Comparison of ENCODE assay signal across 11 cellular contexts in genomic region chr5:171308453-171309275, GRCh38. TPM values are rescaled to one million over a fixed set of nuclear protein-coding genes. Genes with fewer than 3 reads are reported as not detected.
DNase-seq lines count a peak whose midpoint lies in the region; ATAC-seq, FAIRE-seq and TF ChIP-seq lines count a peak whose summit lies in the region.
"Had no signal": no experiment of that assay in that cellular context is flagged by ENCODE, and none has a peak within 500 bp of the region (broad histone marks: within the 10 kb centered on the region; RNA-seq: fewer than 3 reads in every experiment).

TLX3 (plus strand) TSS chr5:171309248; CDS start chr5:171309366, 118 bp downstream.

- H2BK12ac ChIP-seq in mesenchymal stem cell (ENCODE audit: low read length in 2 of 2), result no peak within 1 kb of the TSS

- H3K27me3 Mint-ChIP-seq in astrocyte (ENCODE audit: low read depth, unreplicated experiment), result peaks cover 70% of the 10 kb centered on the region
- peaks cover 50% of the 10 kb centered on the region for H3K27me3 Mint-ChIP-seq in CD8-positive, alpha-beta T cell (ENCODE audit: low read depth)

- no peak within 1 kb of the TSS for H3K4ac ChIP-seq in IMR-90 (ENCODE audit: low read depth, low read length)
- no peak within 1 kb of the TSS for H3K4ac ChIP-seq in mesenchymal stem cell (ENCODE audit: low read depth in 1 of 2, low read length in 2 of 2)

- H3K4me1 Mint-ChIP-seq in astrocyte (ENCODE audit: low read depth, unreplicated experiment), result peaks cover 4% of the 10 kb centered on the region
- H3K4me1 Mint-ChIP-seq in CD8-positive, alpha-beta T cell (ENCODE audit: low read depth), result peaks cover 22% of the 10 kb centered on the region

- H2BK20ac ChIP-seq in IMR-90 (ENCODE audit: low read depth, low read length), result no peak within 1 kb of the TSS

- no peak within 1 kb of the TSS for H2BK15ac ChIP-seq in IMR-90 (ENCODE audit: low read depth, low read length)
- H2BK15ac ChIP-seq in mesenchymal stem cell (ENCODE audit: low read depth, poor library complexity, severe bottlenecking), result no peak within 1 kb of the TSS

- WGBS in IMR-90 (ENCODE audit: extremely low coverage in 2 of 2, insufficient read length in 1 of 2), 2 experiments, result 3% methylated on average over 29 of the region's 73 CpGs; no CpG with 5 or more reads in 1 of the 2 experiments
- 5% methylated on average over 56 of the region's 73 CpGs for WGBS in mesenchymal stem cell
- WGBS in HepG2 (ENCODE audit: low lambda C conversion rate), result 71% methylated on average over 38 of the region's 73 CpGs

- BruUV-seq in IMR-90 (replicated peaks; lab: Mats Ljungman, UMichigan), result no TSS peak
- BruUV-seq in HepG2 (replicated peaks; lab: Mats Ljungman, UMichigan), result no TSS peak

- H4K8ac ChIP-seq in IMR-90 (ENCODE audit: low read depth in 2 of 2, low read length in 2 of 2), result no peak within 1 kb of the TSS
- H4K8ac ChIP-seq in mesenchymal stem cell (ENCODE audit: low read length), result no peak within 1 kb of the TSS

- TF ChIP-seq RAD21 in IMR-90 (IDR thresholded peaks at IDR 0.05; ENCODE audit: low read length), result no peak
- no peak for TF ChIP-seq RAD21 in HepG2 (CRISPR knock-in tag; IDR thresholded peaks at IDR 0.05)

- H3K27ac Mint-ChIP-seq in astrocyte (ENCODE audit: unreplicated experiment), result peak within 1 kb of the TSS; percentile 66
- H3K27ac Mint-ChIP-seq in CD8-positive, alpha-beta T cell, result no peak within 1 kb of the TSS

- H3K14ac ChIP-seq in IMR-90 (replicated peaks; ENCODE audit: low read depth, low read length) (no peak within 1 kb of the TSS), mesenchymal stem cell (ENCODE audit: low read length in 2 of 2) (no peak within 1 kb of the TSS)

- DNase-seq in DMS114 treated with DMSO at 0.1 percent for 48 hours (lab: John Stamatoyannopoulos, UW; ENCODE audit: unreplicated experiment) (peak; percentile 22), IMR-90 (peak; percentile 23), astrocyte (ENCODE audit: low read depth) (no peak), mesenchymal stem cell (peak; percentile 43), HepG2 (ENCODE audit: low spot score) (no peak), NCI-H2107 (lab: John Stamatoyannopoulos, UW) (no peak)
- DNase-seq in CD8-positive, alpha-beta T cell, result no peak

- H2AK5ac ChIP-seq in IMR-90 (ENCODE audit: low read depth, low read length) (no peak within 1 kb of the TSS), mesenchymal stem cell (ENCODE audit: low read length, severe bottlenecking) (no peak within 1 kb of the TSS)

- H3K18ac ChIP-seq in IMR-90 (ENCODE audit: low read depth, low read length) (no peak within 1 kb of the TSS), mesenchymal stem cell (ENCODE audit: low read depth in 1 of 2, low read length in 2 of 2) (no peak within 1 kb of the TSS)

- H3K9ac ChIP-seq in IMR-90 (ENCODE audit: low read depth, low read length) (no peak within 1 kb of the TSS), astrocyte (ENCODE audit: low read length) (no peak within 1 kb of the TSS), mesenchymal stem cell (ENCODE audit: low read length) (no peak within 1 kb of the TSS), HepG2 (ENCODE audit: insufficient read depth, low read depth, low read length) (no peak within 1 kb of the TSS)

- H3K23ac ChIP-seq in IMR-90 (ENCODE audit: low read depth, low read length), result no peak within 1 kb of the TSS
- H3K23ac ChIP-seq in mesenchymal stem cell (ENCODE audit: low read length in 2 of 2), result peak within 1 kb of the TSS in 1 of 2 experiments; percentile 10

- intact Hi-C loops in IMR-90 (cut with micrococcal nuclease) (no loop called here), HepG2 (cut with micrococcal nuclease; ENCODE audit: unreplicated experiment) (no loop called here)
- intact Hi-C loops in CD8-positive, alpha-beta T cell (cut with DNase I, micrococcal nuclease), result no loop called here

- H3K9me3 ChIP-seq in IMR-90 (ENCODE audit: control insufficient read depth, insufficient read depth, low read length) (peaks cover 18% of the 10 kb centered on the region), astrocyte (ENCODE audit: insufficient read depth, low read depth, low read length) (peaks cover 6% of the 10 kb centered on the region), mesenchymal stem cell (ENCODE audit: control insufficient read depth, low read length) (no peaks in the 10 kb centered on the region), HepG2 (ENCODE audit: low read length) (no peaks in the 10 kb centered on the region)
- H3K9me3 ChIP-seq in CD8-positive, alpha-beta T cell (ENCODE audit: low read length), result no peaks in the 10 kb centered on the region

- CTCF ChIA-PET in IMR-90 (lab: Yijun Ruan, JAX) (no interaction called here), HepG2 (lab: Yijun Ruan, JAX; ENCODE audit: low intra/inter-chr PET ratio, low total read pairs) (no interaction called here)
- CTCF ChIA-PET in CD8-positive, alpha-beta T cell (lab: Charles Lee), result interaction anchor here (1.1 kb wide), 1 partner anchor 10 kb away, joined by 3 read pairs; no protein-coding TSS in a partner anchor

- no peak for TF ChIP-seq CTCF in IMR-90 (conservative IDR thresholded peaks at IDR 0.05; ENCODE audit: low read depth, low read length)
- no peak for TF ChIP-seq CTCF in astrocyte (IDR thresholded peaks at IDR 0.05; ENCODE audit: insufficient read depth, low read depth, low read length)
- no peak for TF ChIP-seq CTCF in HepG2 (CRISPR knock-in tag; IDR thresholded peaks at IDR 0.05)
- no peak for TF ChIP-seq CTCF in CD8-positive, alpha-beta T cell (IDR thresholded peaks at IDR 0.05)

- H3K4me3 ChIP-seq in IMR-90 (ENCODE audit: insufficient read depth, low read depth, low read length) (no peak within 1 kb of the TSS), astrocyte (ENCODE audit: insufficient read depth, low read depth, low read length) (no peak within 1 kb of the TSS), mesenchymal stem cell (ENCODE audit: insufficient read depth in 1 of 2, low read depth in 1 of 2, low read length in 2 of 2) (peak within 1 kb of the TSS in 1 of 2 experiments; percentile 12), HepG2 (replicated peaks in 1 of 3; ENCODE audit: insufficient read depth in 1 of 3, low read depth in 2 of 3, low read length in 3 of 3) (no peak within 1 kb of the TSS)
- H3K4me3 ChIP-seq in CD8-positive, alpha-beta T cell (ENCODE audit: low read depth, low read length), result no peak within 1 kb of the TSS

- H2BK5ac ChIP-seq in IMR-90 (ENCODE audit: low read depth, low read length, poor library complexity, severe bottlenecking), result no peak within 1 kb of the TSS
- H2BK5ac ChIP-seq in mesenchymal stem cell (ENCODE audit: low read depth, low read length, poor library complexity, severe bottlenecking), result no peak within 1 kb of the TSS

- TF ChIP-seq EP300 in HepG2 (IDR thresholded peaks at IDR 0.05; ENCODE audit: low read depth in 2 of 2, low read length in 2 of 2) (no peak), HepG2 (CRISPR knock-in tag; IDR thresholded peaks at IDR 0.05; ENCODE audit: borderline replicate concordance) (no peak)

- H3K4me1 ChIP-seq in IMR-90 (ENCODE audit: control insufficient read depth, insufficient read depth, low read length) (peaks cover 1% of the 10 kb centered on the region; the same call in 1 of the 2 replicates), astrocyte (ENCODE audit: insufficient read depth, low read length) (peaks cover 8% of the 10 kb centered on the region), mesenchymal stem cell (ENCODE audit: control insufficient read depth, insufficient read depth, low read depth, low read length) (peaks cover 38% of the 10 kb centered on the region), HepG2 (ENCODE audit: insufficient read depth, low read length) (no peaks in the 10 kb centered on the region)
- H3K4me1 ChIP-seq in CD8-positive, alpha-beta T cell (ENCODE audit: insufficient read depth, low read length), result peaks cover 15% of the 10 kb centered on the region

- ATAC-seq in IMR-90 (ENCODE audit: low read depth) (no peak; the same call in 1 of the 2 replicates), GM19023 (IDR thresholded peaks at IDR 0.05; ENCODE audit: unreplicated experiment) (no peak), HepG2 (no peak)
- ATAC-seq in CD8-positive, alpha-beta T cell, result no peak
- ATAC-seq: sciatic nerve had no signal

- H2AK9ac ChIP-seq in IMR-90 (replicated peaks; ENCODE audit: low read depth, low read length, poor library complexity), result no peak within 1 kb of the TSS

- no peak within 1 kb of the TSS for H3K4me2 ChIP-seq in IMR-90 (ENCODE audit: low read depth, low read length)
- H3K4me2 ChIP-seq in astrocyte (ENCODE audit: low read length), result peak within 1 kb of the TSS; percentile 36
- peak within 1 kb of the TSS; percentile 44 for H3K4me2 ChIP-seq in mesenchymal stem cell (ENCODE audit: low read length, poor library complexity, severe bottlenecking)
- H3K4me2 ChIP-seq in HepG2 (ENCODE audit: low read depth, low read length), result no peak within 1 kb of the TSS

- H3K36me3 ChIP-seq in IMR-90 (ENCODE audit: control insufficient read depth, insufficient read depth, low read length) (no peaks in the 10 kb centered on the region), astrocyte (ENCODE audit: insufficient read depth, low read length) (no peaks in the 10 kb centered on the region), mesenchymal stem cell (ENCODE audit: control insufficient read depth in 1 of 2, insufficient read depth in 2 of 2, low read depth in 1 of 2, low read length in 2 of 2) (no peaks in the 10 kb centered on the region), HepG2 (replicated peaks in 1 of 2; ENCODE audit: control insufficient read depth in 1 of 2, insufficient read depth in 2 of 2, low read length in 2 of 2) (no peaks in the 10 kb centered on the region)
- H3K36me3 ChIP-seq in CD8-positive, alpha-beta T cell (ENCODE audit: insufficient read depth, low read length), result no peaks in the 10 kb centered on the region

- in situ Hi-C loops in IMR-90 (cut with MboI; ENCODE audit: low sequenced_read_pairs), result no loop called here
- in situ Hi-C loops in HepG2 (cut with HindIII; ENCODE audit: extremely low pct_ligation_motif_present, low pct_unique_long_range_greater_than_20kb), result no loop called here

- H3K27ac ChIP-seq in IMR-90 (ENCODE audit: insufficient read depth, low read length), result no peak within 1 kb of the TSS
- H3K27ac ChIP-seq in astrocyte (ENCODE audit: low read depth, low read length), result no peak within 1 kb of the TSS
- H3K27ac ChIP-seq in mesenchymal stem cell (ENCODE audit: low read length, poor library complexity, severe bottlenecking), result no peak within 1 kb of the TSS
- H3K27ac ChIP-seq in HepG2 (ENCODE audit: extremely low read length, insufficient read depth, low read length), result no peak within 1 kb of the TSS
- H3K27ac ChIP-seq in CD8-positive, alpha-beta T cell (ENCODE audit: low read depth, low read length), result no peak within 1 kb of the TSS
- H3K27ac ChIP-seq: VCaP had no signal

- no peak within 1 kb of the TSS for H3K56ac ChIP-seq in IMR-90 (ENCODE audit: extremely low read depth, insufficient read depth, low read length)

- dilution Hi-C loops in IMR-90 (cut with HindIII; ENCODE audit: low sequenced_read_pairs, unreplicated experiment), result no loop called here

- H4K5ac ChIP-seq in IMR-90 (ENCODE audit: low read depth, low read length), result no peak within 1 kb of the TSS

- no peak within 1 kb of the TSS for H3K4me3 Mint-ChIP-seq in astrocyte (ENCODE audit: unreplicated experiment)
- no peak within 1 kb of the TSS for H3K4me3 Mint-ChIP-seq in CD8-positive, alpha-beta T cell

- H2AFZ ChIP-seq in IMR-90 (replicated peaks; ENCODE audit: low read length, poor library complexity) (peak within 1 kb of the TSS; percentile 53), astrocyte (ENCODE audit: low read depth, low read length) (no peak within 1 kb of the TSS), mesenchymal stem cell (ENCODE audit: low read depth, low read length) (no peak within 1 kb of the TSS), HepG2 (ENCODE audit: low read length) (no peak within 1 kb of the TSS)

- H3K79me2 ChIP-seq in astrocyte (ENCODE audit: insufficient read depth, low read length) (no peaks in the 10 kb centered on the region), HepG2 (ENCODE audit: insufficient read depth, low read length) (no peaks in the 10 kb centered on the region)

- H2BK120ac ChIP-seq in IMR-90 (ENCODE audit: low read depth, low read length) (no peak within 1 kb of the TSS), mesenchymal stem cell (ENCODE audit: low read depth, low read length) (no peak within 1 kb of the TSS)

- no peaks in the 10 kb centered on the region for H3K9me1 ChIP-seq in IMR-90 (ENCODE audit: insufficient read depth, low read length)

- no peak for FAIRE-seq in astrocyte (lab: Jason Lieb, UNC)
- FAIRE-seq in HepG2 (lab: Jason Lieb, UNC), result no peak

- POLR2A ChIA-PET in IMR-90 (lab: Charles Lee; ENCODE audit: unreplicated experiment) (no interaction called here), HepG2 (lab: Yijun Ruan, JAX) (no interaction called here)
- POLR2A ChIA-PET in CD8-positive, alpha-beta T cell (lab: Charles Lee), result no interaction called here

- H4K91ac ChIP-seq in IMR-90 (ENCODE audit: insufficient read depth, low read depth, low read length) (no peak within 1 kb of the TSS), mesenchymal stem cell (ENCODE audit: low read length) (no peak within 1 kb of the TSS)

- H3K27me3 ChIP-seq in IMR-90 (ENCODE audit: control insufficient read depth, insufficient read depth, low read length), result peaks cover 97% of the 10 kb centered on the region
- peaks cover 82% of the 10 kb centered on the region for H3K27me3 ChIP-seq in astrocyte (ENCODE audit: insufficient read depth, low read length)
- H3K27me3 ChIP-seq in mesenchymal stem cell (ENCODE audit: control insufficient read depth in 1 of 2, insufficient read depth in 1 of 2, low read length in 2 of 2), result peaks cover 91 to 96% of the 10 kb centered on the region in 2 experiments
- H3K27me3 ChIP-seq in HepG2 (ENCODE audit: control insufficient read depth in 1 of 2, insufficient read depth in 2 of 2, low read length in 2 of 2), result peaks cover 8 to 58% of the 10 kb centered on the region in 2 experiments; a peak in 4 of 5 replicates
- peaks cover 22% of the 10 kb centered on the region for H3K27me3 ChIP-seq in CD8-positive, alpha-beta T cell (ENCODE audit: insufficient read depth, low read length)

- peaks cover 17% of the 10 kb centered on the region for H3K9me3 Mint-ChIP-seq in astrocyte (ENCODE audit: unreplicated experiment)
- no peaks in the 10 kb centered on the region for H3K9me3 Mint-ChIP-seq in CD8-positive, alpha-beta T cell

- TF ChIP-seq POLR2A in IMR-90 (IDR thresholded peaks at IDR 0.05; ENCODE audit: low read depth, low read length) (no peak), HepG2 (IDR thresholded peaks at IDR 0.05; ENCODE audit: insufficient read depth in 1 of 2, low read depth in 2 of 2, low read length in 2 of 2) (no peak)

- peaks cover 7% of the 10 kb centered on the region for H4K20me1 ChIP-seq in IMR-90 (ENCODE audit: insufficient read depth, low read length)
- H4K20me1 ChIP-seq in astrocyte (ENCODE audit: insufficient read depth, low read length), result peaks cover 16% of the 10 kb centered on the region
- no peaks in the 10 kb centered on the region for H4K20me1 ChIP-seq in HepG2 (ENCODE audit: insufficient read depth, low read length)

- H3K36me3 Mint-ChIP-seq in astrocyte (ENCODE audit: low read depth, unreplicated experiment), result peaks cover 3% of the 10 kb centered on the region
- no peaks in the 10 kb centered on the region for H3K36me3 Mint-ChIP-seq in CD8-positive, alpha-beta T cell

- H3K79me1 ChIP-seq in IMR-90 (ENCODE audit: low read depth in 1 of 2, low read length in 2 of 2) (no peaks in the 10 kb centered on the region), mesenchymal stem cell (replicated peaks; ENCODE audit: low read length, poor library complexity, severe bottlenecking) (no peaks in the 10 kb centered on the region)

RNA-seq across cellular contexts. Expression of gene TLX3, which starts in this region (rescaled TPM):
- total RNA-seq in IMR-90 (2012; rRNA removed) (not detected in 2 replicates), astrocyte (not detected in 2 replicates), HepG2 (2016; rRNA removed; fragmentation: Illumina TruSeq; extraction: Trizol) (not detected in 2 replicates)
- polyA plus RNA-seq in IMR-90 (2012; rRNA removed) (not detected in 2 replicates), HepG2 (2011; rRNA removed) (not detected in 2 replicates)
- not detected in 2 replicates for polyA plus RNA-seq in IMR-90 (2012; cell fraction: cytosol; rRNA removed)
- polyA plus RNA-seq in IMR-90 (2012; cell fraction: nucleus; rRNA removed; ENCODE audit: low replicate concordance), result not detected in 2 replicates
- not detected for polyA plus RNA-seq in mesenchymal stem cell (2013, experiment 1 of 2)
- polyA plus RNA-seq in mesenchymal stem cell (2013, experiment 2 of 2), result not detected
- total RNA-seq in HepG2 (2016; cell fraction: cytosol; rRNA removed; fragmentation: Illumina TruSeq; extraction: Trizol; ENCODE audit: low read depth), result not detected in 2 replicates
- total RNA-seq in HepG2 (2016; cell fraction: insoluble cytoplasmic fraction; rRNA removed; fragmentation: Illumina TruSeq; extraction: Trizol), result not detected in 2 replicates
- not detected in 2 replicates for total RNA-seq in HepG2 (2016; cell fraction: membrane; rRNA removed; fragmentation: Illumina TruSeq; extraction: Trizol)
- not detected in 2 replicates for total RNA-seq in HepG2 (2016; cell fraction: nucleus; rRNA removed; fragmentation: Illumina TruSeq; extraction: Trizol)
- polyA plus RNA-seq in HepG2 (2011; cell fraction: cytosol; rRNA removed), result not detected in 2 replicates
- not detected in 2 replicates for polyA plus RNA-seq in HepG2 (2011; cell fraction: nucleus; rRNA removed)
- not detected in 2 replicates for polyA plus RNA-seq in HepG2 (2012)
- polyA plus RNA-seq in HepG2 (2016; cell fraction: cytosol; fragmentation: Illumina TruSeq; extraction: Trizol; ENCODE audit: low read depth), result not detected in 2 replicates
- polyA plus RNA-seq in HepG2 (2016; cell fraction: insoluble cytoplasmic fraction; fragmentation: Illumina TruSeq; extraction: Trizol; ENCODE audit: low read depth), result not detected in 2 replicates
- polyA plus RNA-seq in HepG2 (2016; cell fraction: membrane; fragmentation: Illumina TruSeq; extraction: Trizol; ENCODE audit: low read depth), result not detected in 2 replicates
- not detected in 2 replicates for polyA plus RNA-seq in HepG2 (2016; cell fraction: nucleus; fragmentation: Illumina TruSeq; extraction: Trizol; ENCODE audit: insufficient read depth, low read depth)
- polyA minus RNA-seq in HepG2 (2011; rRNA and poly(A)+ RNA removed; ENCODE audit: low replicate concordance), result 0.82 TPM in 1 of 2 replicates, not detected in the other
- polyA minus RNA-seq in HepG2 (2011; cell fraction: cytosol; rRNA and poly(A)+ RNA removed), result not detected in 2 replicates
- polyA minus RNA-seq in HepG2 (2011; cell fraction: nucleus; rRNA and poly(A)+ RNA removed), result not detected in 2 replicates
- total RNA-seq in CD8-positive, alpha-beta T cell, result not detected
- total RNA-seq: cardiac septum, sciatic nerve had no signal

Comparison
In these comparisons a context has a peak if more than half of its experiments do, and no peak if none do; other contexts are left out.
1. Peak in DNase-seq in IMR-90; RNA of the gene not detected or under 1 TPM.
2. DNase-seq: peak in DMS114 treated with DMSO at 0.1 percent for 48 hours (single experiment) and mesenchymal stem cell (single experiment); none in astrocyte (single experiment), HepG2 (single experiment), CD8-positive, alpha-beta T cell (0 of 7) and NCI-H2107 (single experiment).
3. H3K4me2 ChIP-seq: peak in astrocyte (single experiment) and mesenchymal stem cell (single experiment); none in IMR-90 (single experiment) and HepG2 (single experiment).